8 cellular contexts compared by ENCODE assay signal in the genomic region with DNA sequence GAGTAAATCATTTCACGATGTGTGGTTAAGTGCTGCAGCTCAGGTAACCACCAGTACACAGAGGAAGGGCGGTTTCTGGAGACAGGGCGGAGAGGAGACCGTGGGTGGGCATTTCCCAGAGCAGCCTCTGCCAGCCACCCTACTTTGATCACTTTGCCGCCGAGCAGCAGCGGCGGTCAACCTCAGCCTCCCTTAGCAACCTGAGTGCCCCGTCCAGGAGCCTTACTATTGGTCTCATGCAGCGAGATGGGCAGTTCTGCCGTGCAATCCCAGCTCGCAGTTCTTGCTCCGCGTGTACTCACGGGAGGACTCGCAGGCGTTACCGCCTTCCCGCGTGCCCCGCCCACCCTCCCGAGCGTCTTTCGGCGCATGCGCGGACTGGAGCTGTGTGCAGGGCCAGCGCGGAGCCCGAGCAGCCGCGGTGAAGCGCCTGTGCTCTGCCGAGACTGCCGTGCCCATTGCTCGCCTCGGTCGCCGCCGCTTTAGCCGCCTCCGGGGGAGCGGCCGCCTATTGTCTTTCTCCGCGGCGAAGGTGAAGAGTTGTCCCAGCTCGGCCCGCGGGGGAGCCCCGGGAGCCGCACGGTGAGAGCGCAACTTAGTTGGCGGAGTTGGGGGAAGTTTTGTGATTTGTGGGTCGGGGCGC. TPM values are rescaled to one million over a fixed set of nuclear protein-coding genes. Genes with fewer than 3 reads are reported as not detected.
DNase-seq lines count a peak whose midpoint lies in the region; ATAC-seq, FAIRE-seq and TF ChIP-seq lines count a peak whose summit lies in the region.

A gene with protein sequence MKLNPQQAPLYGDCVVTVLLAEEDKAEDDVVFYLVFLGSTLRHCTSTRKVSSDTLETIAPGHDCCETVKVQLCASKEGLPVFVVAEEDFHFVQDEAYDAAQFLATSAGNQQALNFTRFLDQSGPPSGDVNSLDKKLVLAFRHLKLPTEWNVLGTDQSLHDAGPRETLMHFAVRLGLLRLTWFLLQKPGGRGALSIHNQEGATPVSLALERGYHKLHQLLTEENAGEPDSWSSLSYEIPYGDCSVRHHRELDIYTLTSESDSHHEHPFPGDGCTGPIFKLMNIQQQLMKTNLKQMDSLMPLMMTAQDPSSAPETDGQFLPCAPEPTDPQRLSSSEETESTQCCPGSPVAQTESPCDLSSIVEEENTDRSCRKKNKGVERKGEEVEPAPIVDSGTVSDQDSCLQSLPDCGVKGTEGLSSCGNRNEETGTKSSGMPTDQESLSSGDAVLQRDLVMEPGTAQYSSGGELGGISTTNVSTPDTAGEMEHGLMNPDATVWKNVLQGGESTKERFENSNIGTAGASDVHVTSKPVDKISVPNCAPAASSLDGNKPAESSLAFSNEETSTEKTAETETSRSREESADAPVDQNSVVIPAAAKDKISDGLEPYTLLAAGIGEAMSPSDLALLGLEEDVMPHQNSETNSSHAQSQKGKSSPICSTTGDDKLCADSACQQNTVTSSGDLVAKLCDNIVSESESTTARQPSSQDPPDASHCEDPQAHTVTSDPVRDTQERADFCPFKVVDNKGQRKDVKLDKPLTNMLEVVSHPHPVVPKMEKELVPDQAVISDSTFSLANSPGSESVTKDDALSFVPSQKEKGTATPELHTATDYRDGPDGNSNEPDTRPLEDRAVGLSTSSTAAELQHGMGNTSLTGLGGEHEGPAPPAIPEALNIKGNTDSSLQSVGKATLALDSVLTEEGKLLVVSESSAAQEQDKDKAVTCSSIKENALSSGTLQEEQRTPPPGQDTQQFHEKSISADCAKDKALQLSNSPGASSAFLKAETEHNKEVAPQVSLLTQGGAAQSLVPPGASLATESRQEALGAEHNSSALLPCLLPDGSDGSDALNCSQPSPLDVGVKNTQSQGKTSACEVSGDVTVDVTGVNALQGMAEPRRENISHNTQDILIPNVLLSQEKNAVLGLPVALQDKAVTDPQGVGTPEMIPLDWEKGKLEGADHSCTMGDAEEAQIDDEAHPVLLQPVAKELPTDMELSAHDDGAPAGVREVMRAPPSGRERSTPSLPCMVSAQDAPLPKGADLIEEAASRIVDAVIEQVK (N-terminal part only) (plus strand): TSS at position 387 of the 643 bp plus-strand sequence. CDS start 105,118 bp downstream, outside the sequence.

- TF ChIP-seq CTCF in heart left ventricle (IDR thresholded peaks at IDR 0.05) (no peak), transverse colon (IDR thresholded peaks at IDR 0.05) (no peak)

- H3K9me3 ChIP-seq in heart left ventricle = no peaks in the 10 kb centered on the region
- H3K9me3 ChIP-seq in transverse colon = no peaks in the 10 kb centered on the region

- TF ChIP-seq EP300 in transverse colon (IDR thresholded peaks at IDR 0.05; ENCODE audit: low read depth) = no peak

- peak within 1 kb of the TSS; percentile 93 for H3K27ac Mint-ChIP-seq in activated naive CD8-positive, alpha-beta T cell treated with anti-CD3 and anti-CD28 coated beads, Interleukin-2, amount 50 U/mL, for 24 hours

- H3K36me3 ChIP-seq in heart left ventricle = peaks cover 0 to 18% (median 0%) of the 10 kb centered on the region in 9 donors
- H3K36me3 ChIP-seq in transverse colon = no peaks in the 10 kb centered on the region

- in situ Hi-C loops in transverse colon (cut with MboI; ENCODE audit: low pct_ligation_motif_present in 1 of 4, low pct_unique_long_range_greater_than_20kb in 1 of 4, low sequenced_read_pairs in 3 of 4) = no loop called here

- H3K27me3 Mint-ChIP-seq in activated naive CD8-positive, alpha-beta T cell treated with anti-CD3 and anti-CD28 coated beads, Interleukin-2, amount 50 U/mL, for 24 hours = peaks cover 2% of the 10 kb centered on the region

- intact Hi-C loops in heart left ventricle (cut with DNase I) (loop anchor here in 8 of 10 donors (2.0 to 10.0 kb wide), 9 partner anchors 42 to 124 kb away; no protein-coding TSS in a partner anchor), transverse colon (cut with DNase I; ENCODE audit: low total_unique reads) (no loop called here)

- DNase-seq in GM12892 (ENCODE audit: insufficient read length) (peak; percentile 79), NCI-H1436 (lab: John Stamatoyannopoulos, UW) (peak; percentile 95), SW480 (ENCODE audit: low spot score) (peak; percentile 100), heart left ventricle (peak; percentile 98 to 99 (median 99)), pons (ENCODE audit: low spot score) (peak; percentile 97), transverse colon (peak; percentile 97)
- peak; percentile 94 for DNase-seq in activated naive CD8-positive, alpha-beta T cell treated with anti-CD3 and anti-CD28 coated beads, Interleukin-2, amount 50 U/mL, for 24 hours

- peak; percentile 92 for FAIRE-seq in GM12892 (lab: Jason Lieb, UNC)

- ATAC-seq in HG02840 (IDR thresholded peaks at IDR 0.05; ENCODE audit: low FRiP score, unreplicated experiment) (peak; percentile 83), heart left ventricle (peak; percentile 89 to 96 (median 93))
- peak; percentile 88 for ATAC-seq in activated naive CD8-positive, alpha-beta T cell treated with anti-CD3 and anti-CD28 coated beads, Interleukin-2, amount 50 U/mL, for 24 hours

- H3K4me3 Mint-ChIP-seq in activated naive CD8-positive, alpha-beta T cell treated with anti-CD3 and anti-CD28 coated beads, Interleukin-2, amount 50 U/mL, for 24 hours = peak within 1 kb of the TSS; percentile 90

- 0 to 1% (median 1%) methylated on average over 25 to 57 of the region's 57 CpGs for WGBS in heart left ventricle, 4 donors
- WGBS in transverse colon (ENCODE audit: low coverage in 1 of 2), 2 donors = 1% methylated on average over 23 of the region's 57 CpGs; no CpG with 5 or more reads in 1 of the 2 donors

- no peaks in the 10 kb centered on the region for H3K9me3 Mint-ChIP-seq in activated naive CD8-positive, alpha-beta T cell treated with anti-CD3 and anti-CD28 coated beads, Interleukin-2, amount 50 U/mL, for 24 hours

- H3K4me1 ChIP-seq in heart left ventricle (peaks cover 0 to 38% (median 24%) of the 10 kb centered on the region in 12 donors), transverse colon (peaks cover 10 to 33% (median 22%) of the 10 kb centered on the region in 4 donors)

- H3K27me3 ChIP-seq in heart left ventricle (no peaks in the 10 kb centered on the region), transverse colon (no peaks in the 10 kb centered on the region)

- H3K4me3 ChIP-seq in heart left ventricle (peak within 1 kb of the TSS; percentile 73 to 98 (median 90)), transverse colon (peak within 1 kb of the TSS; percentile 51 to 95 (median 81))

- TF ChIP-seq POLR2A in GM12892 (IDR thresholded peaks at IDR 0.05; ENCODE audit: low read depth, low read length) (peak; percentile 79), heart left ventricle (IDR thresholded peaks at IDR 0.05) (peak; percentile 61 to 96), transverse colon (IDR thresholded peaks at IDR 0.05) (peak; percentile 95)

- H3K4me1 Mint-ChIP-seq in activated naive CD8-positive, alpha-beta T cell treated with anti-CD3 and anti-CD28 coated beads, Interleukin-2, amount 50 U/mL, for 24 hours = peaks cover 65% of the 10 kb centered on the region

- peaks cover 12% of the 10 kb centered on the region for H3K36me3 Mint-ChIP-seq in activated naive CD8-positive, alpha-beta T cell treated with anti-CD3 and anti-CD28 coated beads, Interleukin-2, amount 50 U/mL, for 24 hours (ENCODE audit: low read depth)

- H3K27ac ChIP-seq in heart left ventricle (peak within 1 kb of the TSS; percentile 77 to 98 (median 94)), transverse colon (peak within 1 kb of the TSS; percentile 93 to 99 (median 98))

RNA-seq across cellular contexts. Expression of the gene that starts here (rescaled TPM):
- 49.4 TPM for polyA plus RNA-seq in GM12892 (2012; ENCODE audit: missing spikeins)
- 100 to 1,000 TPM; 259 to 598 (median 357) TPM for total RNA-seq in heart left ventricle
- 100 to 1,000 TPM; 124 to 169 TPM for polyA plus RNA-seq in heart left ventricle
- 100 to 1,000 TPM; 206 to 291 (median 214) TPM for total RNA-seq in transverse colon

Comparison
In these comparisons a context has a peak if more than half of its experiments do, and no peak if none do; other contexts are left out.
1. Peak in every context shown above with its lines: DNase-seq, ATAC-seq, H3K4me3 ChIP-seq and H3K27ac ChIP-seq.